Comparison of ENCODE assay signal across 18 cellular contexts in genomic region chr15:68653031-68653635, GRCh38.
"Had no signal": no experiment of that assay in that cellular context is flagged by ENCODE, and none has a peak within 500 bp of the region (broad histone marks: within the 10 kb centered on the region; RNA-seq: fewer than 3 reads in every experiment).

No MANE protein-coding gene starts in this region.

- H3K4me1 ChIP-seq: upper lobe of left lung had no signal

- H3K27ac ChIP-seq: esophagus squamous epithelium, SK-N-MC, suprapubic skin, upper lobe of left lung had no signal

- H3K36me3 ChIP-seq: esophagus squamous epithelium, suprapubic skin, upper lobe of left lung had no signal

- H3K36me3 Mint-ChIP-seq: activated naive CD4-positive, alpha-beta T cell treated with anti-CD3 and anti-CD28 coated beads, Interleukin-2, amount 50 U/mL, for 24 hours; immature natural killer cell; naive thymus-derived CD8-positive, alpha-beta T cell had no signal

- DNase-seq: activated B cell treated with CpG ODN at 0.5 μM for 24 hours; activated CD4-positive, alpha-beta T cell treated with anti-CD3 and anti-CD28 coated beads for 48 hours; activated CD8-positive, alpha-beta T cell treated with anti-CD3 and anti-CD28 coated beads, Interleukin-2, amount 10 ng/mL, durations not matched to agents 7 days and 5 days; activated gamma-delta T cell; activated T-cell treated with anti-CD3 and anti-CD28 coated beads, Interleukin-2, amount 50 U/mL, for 48 hours; cortex of kidney; effector CD8-positive, alpha-beta T cell; esophagus squamous epithelium; immature natural killer cell; mesenchymal stem cell; naive thymus-derived CD8-positive, alpha-beta T cell; stimulated activated CD4-positive, alpha-beta T cell treated with anti-CD3 and anti-CD28 coated beads, Interleukin-2, amount 100 ng/mL, for 24 hours; upper lobe of left lung had no signal

- H3K27me3 Mint-ChIP-seq: activated B cell treated with CpG ODN at 0.5 μM for 24 hours; activated naive CD4-positive, alpha-beta T cell treated with anti-CD3 and anti-CD28 coated beads, Interleukin-2, amount 50 U/mL, for 24 hours had no signal

- H3K4me1 Mint-ChIP-seq: activated naive CD4-positive, alpha-beta T cell treated with anti-CD3 and anti-CD28 coated beads, Interleukin-2, amount 50 U/mL, for 24 hours; central memory CD8-positive, alpha-beta T cell; immature natural killer cell; naive thymus-derived CD8-positive, alpha-beta T cell had no signal

- H3K4me3 Mint-ChIP-seq: activated B cell treated with CpG ODN at 0.5 μM for 24 hours; activated CD8-positive, alpha-beta T cell treated with anti-CD3 and anti-CD28 coated beads, Interleukin-2, amount 10 ng/mL, durations not matched to agents 7 days and 5 days; activated naive CD4-positive, alpha-beta T cell treated with anti-CD3 and anti-CD28 coated beads, Interleukin-2, amount 50 U/mL, for 24 hours; central memory CD8-positive, alpha-beta T cell; immature natural killer cell; naive thymus-derived CD8-positive, alpha-beta T cell; stimulated activated naive CD8-positive, alpha-beta T cell treated with anti-CD3 and anti-CD28 coated beads, Interleukin-15, Interleukin-2, amounts not matched to agents 100 ng/mL and 50 ng/mL, for 24 hours had no signal

- H3K27me3 ChIP-seq: esophagus squamous epithelium, suprapubic skin, upper lobe of left lung had no signal

- H3K9me3 Mint-ChIP-seq: activated B cell treated with CpG ODN at 0.5 μM for 24 hours; activated naive CD4-positive, alpha-beta T cell treated with anti-CD3 and anti-CD28 coated beads, Interleukin-2, amount 50 U/mL, for 24 hours; central memory CD8-positive, alpha-beta T cell; immature natural killer cell; naive thymus-derived CD8-positive, alpha-beta T cell; stimulated activated naive CD8-positive, alpha-beta T cell treated with anti-CD3 and anti-CD28 coated beads, Interleukin-15, Interleukin-2, amounts not matched to agents 100 ng/mL and 50 ng/mL, for 24 hours had no signal

- H3K9me3 ChIP-seq: esophagus squamous epithelium, suprapubic skin, upper lobe of left lung had no signal

- H3K4me3 ChIP-seq: esophagus squamous epithelium, suprapubic skin, upper lobe of left lung had no signal

- H3K27ac Mint-ChIP-seq: activated B cell treated with CpG ODN at 0.5 μM for 24 hours; activated CD8-positive, alpha-beta T cell treated with anti-CD3 and anti-CD28 coated beads, Interleukin-2, amount 10 ng/mL, durations not matched to agents 7 days and 5 days; activated naive CD4-positive, alpha-beta T cell treated with anti-CD3 and anti-CD28 coated beads, Interleukin-2, amount 50 U/mL, for 24 hours; immature natural killer cell; naive thymus-derived CD8-positive, alpha-beta T cell; stimulated activated naive CD8-positive, alpha-beta T cell treated with anti-CD3 and anti-CD28 coated beads, Interleukin-15, Interleukin-2, amounts not matched to agents 100 ng/mL and 50 ng/mL, for 24 hours had no signal
